Comparison of ENCODE assay signal across 12 cellular contexts in the genomic region with DNA sequence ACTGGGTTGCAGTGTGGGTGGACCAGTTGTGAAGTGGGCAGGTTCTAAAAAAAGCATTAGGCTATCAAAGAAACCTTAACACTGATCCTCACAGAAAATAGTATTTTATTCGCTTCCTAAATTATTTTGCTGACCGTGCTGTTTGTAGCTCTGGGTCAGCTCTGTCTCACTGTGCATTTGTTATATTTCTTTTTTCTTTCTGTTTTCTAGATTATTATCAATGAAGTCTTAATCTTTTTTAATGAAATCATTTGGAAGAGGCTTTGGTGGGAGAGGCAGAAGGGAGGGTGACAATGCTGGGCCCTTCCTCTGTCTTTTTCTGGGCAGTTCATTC.
A peak's percentile ranks its signal among the peaks of the same experiment; 100 is the strongest.
DNase-seq lines count a peak whose midpoint lies in the region; ATAC-seq and TF ChIP-seq lines count a peak whose summit lies in the region.
"Had no signal": no experiment of that assay in that cellular context is flagged by ENCODE, and none has a peak within 500 bp of the region (broad histone marks: within the 10 kb centered on the region; RNA-seq: fewer than 3 reads in every experiment).

No MANE protein-coding gene starts in this region.

- peaks cover 27% of the 10 kb centered on the region for H3K4me1 ChIP-seq in Panc1 (ENCODE audit: control insufficient read depth, insufficient read depth, low read length)
- no peaks in the 10 kb centered on the region for H3K4me1 ChIP-seq in colonic mucosa
- peaks cover 5 to 26% of the 10 kb centered on the region in 2 donors for H3K4me1 ChIP-seq in neuronal stem cell (ENCODE audit: control insufficient read depth in 2 of 2, insufficient read depth in 1 of 2, low read depth in 1 of 2, low read length in 2 of 2)
- peaks cover 0 to 47% (median 0%) of the 10 kb centered on the region in 9 donors for H3K4me1 ChIP-seq in heart right ventricle
- H3K4me1 ChIP-seq: gastroesophageal sphincter, tibial artery had no signal

- TF ChIP-seq CTCF in Panc1 (IDR thresholded peaks at IDR 0.05) (no peak), colonic mucosa (IDR thresholded peaks at IDR 0.05) (no peak), heart right ventricle (IDR thresholded peaks at IDR 0.05) (no peak)

- H3K27ac ChIP-seq in Panc1 (ENCODE audit: low read length) = peak overlapping the region; percentile 70
- H3K27ac ChIP-seq in colonic mucosa = peak overlapping the region; percentile 26
- H3K27ac ChIP-seq in neuronal stem cell (replicated peaks; ENCODE audit: low read length) = no peak overlapping the region
- H3K27ac ChIP-seq in heart right ventricle = peak overlapping the region in 1 of 10 donors; percentile 86
- H3K27ac ChIP-seq: gastroesophageal sphincter, tibial artery had no signal

- H3K9me3 ChIP-seq in Panc1 (ENCODE audit: control insufficient read depth, insufficient read depth, low read depth, low read length) (no peaks in the 10 kb centered on the region), colonic mucosa (no peaks in the 10 kb centered on the region), neuronal stem cell (replicated peaks in 1 of 2; ENCODE audit: control insufficient read depth in 2 of 2, insufficient read depth in 1 of 2, low read depth in 1 of 2, low read length in 2 of 2) (no peaks in the 10 kb centered on the region), heart right ventricle (no peaks in the 10 kb centered on the region)
- H3K9me3 ChIP-seq: gastroesophageal sphincter, tibial artery had no signal

- no peak overlapping the region for H2AK5ac ChIP-seq in neuronal stem cell (ENCODE audit: low read depth, low read length)

- H3K4me3 Mint-ChIP-seq in T-helper 1 cell treated with Interleukin-12 subunit alpha and Interleukin-12 subunit beta and Interleukin-4 antibody, amounts not matched to agents 30 μg/mL and 1 μg/mL, for 36 hours = peak overlapping the region; percentile 79
- H3K4me3 Mint-ChIP-seq: neural crest cell had no signal

- ATAC-seq in Panc1 = no peak
- no peak for ATAC-seq in heart right ventricle
- ATAC-seq: gastroesophageal sphincter had no signal

- BruUV-seq in Panc1 (replicated peaks; lab: Mats Ljungman, UMichigan) = no TSS peak

- no peak overlapping the region for H2BK5ac ChIP-seq in neuronal stem cell (ENCODE audit: low read length)

- no peak overlapping the region for H4K8ac ChIP-seq in neuronal stem cell (ENCODE audit: low read depth, low read length)

- H3K36me3 Mint-ChIP-seq in T-helper 1 cell treated with Interleukin-12 subunit alpha and Interleukin-12 subunit beta and Interleukin-4 antibody, amounts not matched to agents 30 μg/mL and 1 μg/mL, for 36 hours (ENCODE audit: low read depth) = peaks cover 8% of the 10 kb centered on the region

- no peaks in the 10 kb centered on the region for H3K27me3 Mint-ChIP-seq in T-helper 1 cell treated with Interleukin-12 subunit alpha and Interleukin-12 subunit beta and Interleukin-4 antibody, amounts not matched to agents 30 μg/mL and 1 μg/mL, for 36 hours (ENCODE audit: low read depth)

- H3K9ac ChIP-seq in colonic mucosa (ENCODE audit: low read depth in 2 of 2, low read length in 2 of 2) (no peak overlapping the region), neuronal stem cell (ENCODE audit: low read depth, low read length, poor library complexity) (no peak overlapping the region)

- no peak overlapping the region for H2BK15ac ChIP-seq in neuronal stem cell (ENCODE audit: low read length)

- H3K79me1 ChIP-seq in neuronal stem cell (ENCODE audit: low read depth, low read length) = no peaks in the 10 kb centered on the region

- H3K4me3 ChIP-seq in Panc1 (ENCODE audit: low read depth in 2 of 2, low read length in 2 of 2) = peak overlapping the region in 1 of 2 experiments; percentile 50; a peak in 2 of 4 replicates
- no peak overlapping the region for H3K4me3 ChIP-seq in colonic mucosa
- no peak overlapping the region for H3K4me3 ChIP-seq in neuronal stem cell (ENCODE audit: low read length in 2 of 2)
- H3K4me3 ChIP-seq in heart right ventricle = peak overlapping the region in 1 of 10 donors; percentile 22
- H3K4me3 ChIP-seq: gastroesophageal sphincter, tibial artery had no signal

- no peak overlapping the region for H3K4me2 ChIP-seq in neuronal stem cell (ENCODE audit: insufficient read depth, low read length, poor library complexity, severe bottlenecking)

- no peak overlapping the region for H2BK120ac ChIP-seq in neuronal stem cell (ENCODE audit: low read depth, low read length)

- H3K4ac ChIP-seq in neuronal stem cell (ENCODE audit: low read length) = no peak overlapping the region

- no peaks in the 10 kb centered on the region for H3K9me3 Mint-ChIP-seq in T-helper 1 cell treated with Interleukin-12 subunit alpha and Interleukin-12 subunit beta and Interleukin-4 antibody, amounts not matched to agents 30 μg/mL and 1 μg/mL, for 36 hours
- H3K9me3 Mint-ChIP-seq: neural crest cell had no signal

- DNase-seq in T-helper 1 cell (no peak), Panc1 (ENCODE audit: low read depth, low spot score) (no peak), colonic mucosa (no peak), neuronal stem cell (ENCODE audit: low spot score) (no peak), foreskin melanocyte (no peak), NCI-H1436 (lab: John Stamatoyannopoulos, UW) (no peak), heart right ventricle (no peak)
- DNase-seq: DMS 273 treated with DMSO at 0.1 percent for 48 hours, tibial artery had no signal

- WGBS in neuronal stem cell (ENCODE audit: extremely low coverage in 2 of 2, insufficient read length in 2 of 2, insufficient replicate concordance in 1 of 2), 2 donors = no CpG with 5 or more reads among the region's 2 CpGs
- 91 to 95% methylated on average over 2 of the region's 2 CpGs for WGBS in heart right ventricle, 2 donors

- intact Hi-C loops in Panc1 (cut with micrococcal nuclease; ENCODE audit: unreplicated experiment) = no loop called here
- intact Hi-C loops in colonic mucosa (cut with DNase I) = no loop called here
- intact Hi-C loops in heart right ventricle (cut with DNase I) = loop anchor here in 1 of 10 donors (10.0 kb wide), 1 partner anchor 59 kb away; no protein-coding TSS in a partner anchor

- H3K36me3 ChIP-seq in Panc1 (ENCODE audit: control insufficient read depth, insufficient read depth, low read length) = no peaks in the 10 kb centered on the region
- no peaks in the 10 kb centered on the region for H3K36me3 ChIP-seq in colonic mucosa
- no peaks in the 10 kb centered on the region for H3K36me3 ChIP-seq in neuronal stem cell (replicated peaks in 1 of 2; ENCODE audit: control insufficient read depth in 2 of 2, insufficient read depth in 2 of 2, low read length in 2 of 2)
- H3K36me3 ChIP-seq in heart right ventricle = no peaks in the 10 kb centered on the region
- H3K36me3 ChIP-seq: gastroesophageal sphincter, tibial artery had no signal

- no peak overlapping the region for H4K91ac ChIP-seq in neuronal stem cell (ENCODE audit: low read depth, low read length, poor library complexity)

- no peak overlapping the region for H3K14ac ChIP-seq in neuronal stem cell (ENCODE audit: low read length)

- no peak overlapping the region for H3K18ac ChIP-seq in neuronal stem cell (ENCODE audit: low read length)

- CTCF ChIA-PET in Panc1 (lab: Charles Lee) = no interaction called here

- H3K23ac ChIP-seq in neuronal stem cell (ENCODE audit: low read depth, low read length, poor library complexity) = no peak overlapping the region

- H3K4me1 Mint-ChIP-seq in T-helper 1 cell treated with Interleukin-12 subunit alpha and Interleukin-12 subunit beta and Interleukin-4 antibody, amounts not matched to agents 30 μg/mL and 1 μg/mL, for 36 hours (ENCODE audit: low read depth) = peaks cover 42% of the 10 kb centered on the region

- in situ Hi-C loops in Panc1 (cut with HindIII; ENCODE audit: low pct_unique_long_range_greater_than_20kb, low sequenced_read_pairs) = no loop called here

- POLR2A ChIA-PET in Panc1 (lab: Charles Lee) = no interaction called here

- no peak overlapping the region for H2BK12ac ChIP-seq in neuronal stem cell (ENCODE audit: low read length)

- H3K27me3 ChIP-seq in Panc1 (ENCODE audit: control insufficient read depth, insufficient read depth, low read length) (no peaks in the 10 kb centered on the region), colonic mucosa (no peaks in the 10 kb centered on the region), neuronal stem cell (ENCODE audit: control insufficient read depth in 3 of 3, insufficient read depth in 3 of 3, low read depth in 1 of 3, low read length in 3 of 3) (no peaks in the 10 kb centered on the region), heart right ventricle (no peaks in the 10 kb centered on the region)
- H3K27me3 ChIP-seq: gastroesophageal sphincter, tibial artery had no signal

- peak overlapping the region; percentile 95 for H3K27ac Mint-ChIP-seq in T-helper 1 cell treated with Interleukin-12 subunit alpha and Interleukin-12 subunit beta and Interleukin-4 antibody, amounts not matched to agents 30 μg/mL and 1 μg/mL, for 36 hours

- H2AFZ ChIP-seq in neuronal stem cell (ENCODE audit: low read length) = peak overlapping the region; percentile 62
